In genomic region chr14:64459737-64460136, GRCh38 we compare ENCODE assay signal across 19 cellular contexts. TPM values are rescaled to one million over a fixed set of nuclear protein-coding genes. Genes with fewer than 3 reads are reported as not detected.
DNase-seq lines count a peak whose midpoint lies in the region; ATAC-seq lines count a peak whose summit lies in the region.
"Had no signal": no experiment of that assay in that cellular context is flagged by ENCODE, and none has a peak within 500 bp of the region (broad histone marks: within the 10 kb centered on the region; RNA-seq: fewer than 3 reads in every experiment).

No MANE protein-coding gene starts in this region.

- H3K4me1 Mint-ChIP-seq in activated CD8-positive, alpha-beta memory T cell treated with anti-CD3 and anti-CD28 coated beads, Interleukin-2, amount 10 ng/mL, durations not matched to agents 7 days and 5 days = peaks cover 37% of the 10 kb centered on the region
- peaks cover 10% of the 10 kb centered on the region for H3K4me1 Mint-ChIP-seq in activated naive CD8-positive, alpha-beta T cell treated with anti-CD3 and anti-CD28 coated beads, Interleukin-2, amount 10 ng/mL, durations not matched to agents 7 days and 5 days
- H3K4me1 Mint-ChIP-seq in stimulated activated memory B cell treated with anti-CD40 and anti-IgM and Interleukin-4, amounts not matched to agents 10 μg/mL and 1 μg/mL and 100 μg/mL, for 72 hours = peaks cover 59% of the 10 kb centered on the region

- H3K4me3 Mint-ChIP-seq in activated CD8-positive, alpha-beta memory T cell treated with anti-CD3 and anti-CD28 coated beads, Interleukin-2, amount 10 ng/mL, durations not matched to agents 7 days and 5 days = no peak overlapping the region
- H3K4me3 Mint-ChIP-seq in activated naive CD8-positive, alpha-beta T cell treated with anti-CD3 and anti-CD28 coated beads, Interleukin-2, amount 10 ng/mL, durations not matched to agents 7 days and 5 days = no peak overlapping the region
- H3K4me3 Mint-ChIP-seq in stimulated activated memory B cell treated with anti-CD40 and anti-IgM and Interleukin-4, amounts not matched to agents 10 μg/mL and 1 μg/mL and 100 μg/mL, for 72 hours = no peak overlapping the region
- H3K4me3 Mint-ChIP-seq: HFFc6 had no signal

- CTCF ChIA-PET in activated CD8-positive, alpha-beta memory T cell treated with anti-CD3 and anti-CD28 coated beads, Interleukin-2, amount 10 ng/mL, durations not matched to agents 7 days and 5 days (lab: Charles Lee) = interaction anchor here (0.6 to 1.8 kb wide), 3 partner anchors 30 to 55 kb away, joined by 3 to 6 read pairs (median 3); no protein-coding TSS in a partner anchor

- POLR2A ChIA-PET in activated naive CD8-positive, alpha-beta T cell treated with anti-CD3 and anti-CD28 coated beads, Interleukin-2, amount 10 ng/mL, durations not matched to agents 7 days and 5 days (lab: Charles Lee) = interaction anchor here (0.5 to 1.2 kb wide), 2 partner anchors 43 to 107 kb away, joined by 3 read pairs; no protein-coding TSS in a partner anchor

- no peaks in the 10 kb centered on the region for H3K27me3 Mint-ChIP-seq in activated CD8-positive, alpha-beta memory T cell treated with anti-CD3 and anti-CD28 coated beads, Interleukin-2, amount 10 ng/mL, durations not matched to agents 7 days and 5 days
- no peaks in the 10 kb centered on the region for H3K27me3 Mint-ChIP-seq in activated naive CD8-positive, alpha-beta T cell treated with anti-CD3 and anti-CD28 coated beads, Interleukin-2, amount 10 ng/mL, durations not matched to agents 7 days and 5 days
- no peaks in the 10 kb centered on the region for H3K27me3 Mint-ChIP-seq in stimulated activated memory B cell treated with anti-CD40 and anti-IgM and Interleukin-4, amounts not matched to agents 10 μg/mL and 1 μg/mL and 100 μg/mL, for 72 hours

- ATAC-seq in activated CD8-positive, alpha-beta memory T cell treated with anti-CD3 and anti-CD28 coated beads, Interleukin-2, amount 10 ng/mL, durations not matched to agents 7 days and 5 days = no peak
- no peak for ATAC-seq in activated naive CD8-positive, alpha-beta T cell treated with anti-CD3 and anti-CD28 coated beads, Interleukin-2, amount 10 ng/mL, durations not matched to agents 7 days and 5 days (ENCODE audit: low read depth)
- peak; percentile 49 for ATAC-seq in stimulated activated memory B cell treated with anti-CD40 and anti-IgM and Interleukin-4, amounts not matched to agents 10 μg/mL and 1 μg/mL and 100 μg/mL, for 72 hours
- no peak for ATAC-seq in HG02571 (IDR thresholded peaks at IDR 0.05; ENCODE audit: unreplicated experiment)
- no peak for ATAC-seq in HG02870 (IDR thresholded peaks at IDR 0.05; ENCODE audit: unreplicated experiment)
- no peak for ATAC-seq in HG02798 (IDR thresholded peaks at IDR 0.05; ENCODE audit: poor library complexity, unreplicated experiment)

- peaks cover 42% of the 10 kb centered on the region for H3K36me3 Mint-ChIP-seq in activated CD8-positive, alpha-beta memory T cell treated with anti-CD3 and anti-CD28 coated beads, Interleukin-2, amount 10 ng/mL, durations not matched to agents 7 days and 5 days
- peaks cover 26% of the 10 kb centered on the region for H3K36me3 Mint-ChIP-seq in activated naive CD8-positive, alpha-beta T cell treated with anti-CD3 and anti-CD28 coated beads, Interleukin-2, amount 10 ng/mL, durations not matched to agents 7 days and 5 days
- peaks cover 47% of the 10 kb centered on the region for H3K36me3 Mint-ChIP-seq in stimulated activated memory B cell treated with anti-CD40 and anti-IgM and Interleukin-4, amounts not matched to agents 10 μg/mL and 1 μg/mL and 100 μg/mL, for 72 hours

- peak overlapping the region; percentile 45 for H3K27ac Mint-ChIP-seq in activated CD8-positive, alpha-beta memory T cell treated with anti-CD3 and anti-CD28 coated beads, Interleukin-2, amount 10 ng/mL, durations not matched to agents 7 days and 5 days
- peak overlapping the region; percentile 28 for H3K27ac Mint-ChIP-seq in activated naive CD8-positive, alpha-beta T cell treated with anti-CD3 and anti-CD28 coated beads, Interleukin-2, amount 10 ng/mL, durations not matched to agents 7 days and 5 days
- H3K27ac Mint-ChIP-seq in stimulated activated memory B cell treated with anti-CD40 and anti-IgM and Interleukin-4, amounts not matched to agents 10 μg/mL and 1 μg/mL and 100 μg/mL, for 72 hours = peak overlapping the region; percentile 60
- H3K27ac Mint-ChIP-seq: HFFc6 had no signal

- no peaks in the 10 kb centered on the region for H3K9me3 Mint-ChIP-seq in activated CD8-positive, alpha-beta memory T cell treated with anti-CD3 and anti-CD28 coated beads, Interleukin-2, amount 10 ng/mL, durations not matched to agents 7 days and 5 days (ENCODE audit: low read depth)
- H3K9me3 Mint-ChIP-seq in activated naive CD8-positive, alpha-beta T cell treated with anti-CD3 and anti-CD28 coated beads, Interleukin-2, amount 10 ng/mL, durations not matched to agents 7 days and 5 days = no peaks in the 10 kb centered on the region
- H3K9me3 Mint-ChIP-seq in stimulated activated memory B cell treated with anti-CD40 and anti-IgM and Interleukin-4, amounts not matched to agents 10 μg/mL and 1 μg/mL and 100 μg/mL, for 72 hours = no peaks in the 10 kb centered on the region
- H3K9me3 Mint-ChIP-seq: HFFc6 had no signal

- DNase-seq in activated CD8-positive, alpha-beta memory T cell treated with anti-CD3 and anti-CD28 coated beads, Interleukin-2, amount 10 ng/mL, durations not matched to agents 7 days and 5 days = no peak
- no peak for DNase-seq in activated CD8-positive, alpha-beta memory T cell treated with anti-CD3 and anti-CD28 coated beads, Interleukin-2, amount 50 U/mL, for 48 hours
- peak; percentile 35 for DNase-seq in NCI-H69 (lab: John Stamatoyannopoulos, UW)
- DNase-seq in activated naive CD8-positive, alpha-beta T cell treated with anti-CD3 and anti-CD28 coated beads, Interleukin-2, amount 10 ng/mL, durations not matched to agents 7 days and 5 days = no peak
- DNase-seq: C1 segment of cervical spinal cord, Calu3, DMS79, GOT3, HFFc6, Kasumi-1, NCI-H1417, NCI-H1930, NCI-H2171 treated with DMSO at 0.1 percent for 48 hours, NCI-H510A, SHP77 had no signal

RNA-seq across cellular contexts. Expression of gene AKAP5, which starts 5.6 kb away (rescaled TPM):
- total RNA-seq in activated CD8-positive, alpha-beta memory T cell treated with anti-CD3 and anti-CD28 coated beads, Interleukin-2, amount 10 ng/mL, durations not matched to agents 7 days and 5 days = 10 to 100 TPM in 1 of 2 experiments, 1 to 10 TPM in 1; 8.8 to 23.2 TPM
- total RNA-seq in activated naive CD8-positive, alpha-beta T cell treated with anti-CD3 and anti-CD28 coated beads, Interleukin-2, amount 10 ng/mL, durations not matched to agents 7 days and 5 days = 1 to 10 TPM; 1.7 TPM

RNA-seq across cellular contexts. Expression of gene ZBTB25, which starts 43.9 kb away (rescaled TPM):
- total RNA-seq in activated CD8-positive, alpha-beta memory T cell treated with anti-CD3 and anti-CD28 coated beads, Interleukin-2, amount 10 ng/mL, durations not matched to agents 7 days and 5 days = 10 to 100 TPM; 31.4 to 42.8 TPM
- total RNA-seq in activated naive CD8-positive, alpha-beta T cell treated with anti-CD3 and anti-CD28 coated beads, Interleukin-2, amount 10 ng/mL, durations not matched to agents 7 days and 5 days = 10 to 100 TPM; 51.2 to 55.3 TPM

RNA-seq across cellular contexts. Expression of gene ZBTB1, which starts 44.8 kb away (rescaled TPM):
- 10 to 100 TPM; 73.3 to 84.2 TPM for total RNA-seq in activated CD8-positive, alpha-beta memory T cell treated with anti-CD3 and anti-CD28 coated beads, Interleukin-2, amount 10 ng/mL, durations not matched to agents 7 days and 5 days
- total RNA-seq in activated naive CD8-positive, alpha-beta T cell treated with anti-CD3 and anti-CD28 coated beads, Interleukin-2, amount 10 ng/mL, durations not matched to agents 7 days and 5 days = 10 to 100 TPM; 84.1 to 86.7 TPM
